1 cellular context compared by ENCODE assay signal in genomic region chr5:78600656-78601452, GRCh38.
A peak's percentile ranks its signal among the peaks of the same experiment; 100 is the strongest.
TF ChIP-seq lines count a peak whose summit lies in the region.

No MANE protein-coding gene starts in this region.

TF ChIP-seq in HepG2, 621 proteins besides CTCF, POLR2A, EP300 and RAD21 (continued from another document):
- TF ChIP-seq AHDC1 (CRISPR knock-in tag; IDR thresholded peaks at IDR 0.05; ENCODE audit: borderline replicate concordance) = peak; percentile 6; the same call in 1 of the 2 replicates
- no peak for TF ChIP-seq WIZ (CRISPR knock-in tag; IDR thresholded peaks at IDR 0.05)
- TF ChIP-seq ZNF777 (CRISPR knock-in tag; IDR thresholded peaks at IDR 0.05) = no peak
- TF ChIP-seq SPEN (CRISPR knock-in tag; IDR thresholded peaks at IDR 0.05; ENCODE audit: low read depth) = no peak
- no peak for TF ChIP-seq ZNF207 (IDR thresholded peaks at IDR 0.05; ENCODE audit: borderline replicate concordance)
- no peak for TF ChIP-seq ZFP91 (CRISPR knock-in tag; IDR thresholded peaks at IDR 0.05; ENCODE audit: borderline replicate concordance)
- TF ChIP-seq ZNF839 (CRISPR knock-in tag; IDR thresholded peaks at IDR 0.05; ENCODE audit: borderline replicate concordance) = no peak
- no peak for TF ChIP-seq ZNF350 (CRISPR knock-in tag; IDR thresholded peaks at IDR 0.05; ENCODE audit: borderline replicate concordance, low read depth)
- peak; percentile 35; the same call in 1 of the 2 replicates for TF ChIP-seq HNF4A (CRISPR knock-in tag; IDR thresholded peaks at IDR 0.05)
- TF ChIP-seq SIX4 (CRISPR knock-in tag; IDR thresholded peaks at IDR 0.05) = no peak
- no peak for TF ChIP-seq ARHGAP35 (CRISPR knock-in tag; IDR thresholded peaks at IDR 0.05; ENCODE audit: borderline replicate concordance)
- 0 out of 2 replicates have a peak, but pooled peaks have one; percentile 7 for TF ChIP-seq THRA (CRISPR knock-in tag; IDR thresholded peaks at IDR 0.05; ENCODE audit: borderline replicate concordance)
- no peak for TF ChIP-seq PLSCR1 (CRISPR knock-in tag; IDR thresholded peaks at IDR 0.05; ENCODE audit: borderline replicate concordance)
- TF ChIP-seq ZNF773 (CRISPR knock-in tag; IDR thresholded peaks at IDR 0.05; ENCODE audit: borderline replicate concordance) = no peak
- TF ChIP-seq GATAD2A (CRISPR knock-in tag; IDR thresholded peaks at IDR 0.05) = peak; percentile 26; the same call in 1 of the 2 replicates
- TF ChIP-seq SOX5 (CRISPR knock-in tag; IDR thresholded peaks at IDR 0.05; ENCODE audit: borderline replicate concordance) = peak; percentile 9; the same call in 1 of the 2 replicates
- TF ChIP-seq ZBED4 (CRISPR knock-in tag; IDR thresholded peaks at IDR 0.05; ENCODE audit: borderline replicate concordance) = no peak
